Comparison of ENCODE assay signal across 8 cellular contexts in genomic region chr17:42843358-42843934, GRCh38. TPM values are rescaled to one million over a fixed set of nuclear protein-coding genes. Genes with fewer than 3 reads are reported as not detected.
DNase-seq lines count a peak whose midpoint lies in the region; ATAC-seq and TF ChIP-seq lines count a peak whose summit lies in the region.

No MANE protein-coding gene starts in this region.

- H3K9me3 ChIP-seq in neural cell (ENCODE audit: low read length): no peaks in the 10 kb centered on the region

- H3K27me3 Mint-ChIP-seq in stimulated activated naive B cell treated with anti-CD40 and anti-IgM and Interleukin-4, amounts not matched to agents 10 μg/mL and 1 μg/mL and 100 μg/mL, for 72 hours: no peaks in the 10 kb centered on the region

- DNase-seq in EH (ENCODE audit: low read depth) (peak; percentile 72), RPMI8226 (peak; percentile 36), fibroblast of gingiva (ENCODE audit: low read depth) (peak; percentile 65), ecto neural progenitor cell (ENCODE audit: low spot score) (no peak)
- no peak for DNase-seq in stimulated activated naive B cell treated with anti-CD40 and anti-IgM and Interleukin-4, amounts not matched to agents 10 μg/mL and 1 μg/mL and 100 μg/mL, for 72 hours

- H3K27ac ChIP-seq in neural cell (ENCODE audit: low read length): no peak overlapping the region

- TF ChIP-seq CTCF in LNCAP (IDR thresholded peaks at IDR 0.05) (peak; percentile 93), neural cell (IDR thresholded peaks at IDR 0.05; ENCODE audit: poor library complexity, severe bottlenecking) (peak; percentile 92)

- no peaks in the 10 kb centered on the region for H3K9me2 ChIP-seq in neural cell (ENCODE audit: insufficient read depth, low read length)

- H3K4me3 Mint-ChIP-seq in stimulated activated naive B cell treated with anti-CD40 and anti-IgM and Interleukin-4, amounts not matched to agents 10 μg/mL and 1 μg/mL and 100 μg/mL, for 72 hours: no peak overlapping the region

- no peaks in the 10 kb centered on the region for H3K79me2 ChIP-seq in neural cell (replicated peaks; ENCODE audit: insufficient read depth, low read length)

- no peak for ATAC-seq in HG02938 (IDR thresholded peaks at IDR 0.05; ENCODE audit: unreplicated experiment)
- ATAC-seq in stimulated activated naive B cell treated with anti-CD40 and anti-IgM and Interleukin-4, amounts not matched to agents 10 μg/mL and 1 μg/mL and 100 μg/mL, for 72 hours (replicated peaks): no peak

- no peak overlapping the region for H3K9ac ChIP-seq in neural cell (ENCODE audit: low read length)

- TF ChIP-seq EP300 in neural cell (conservative IDR thresholded peaks at IDR 0.05; ENCODE audit: poor library complexity, severe bottlenecking): no peak

- no peak overlapping the region for H3K4me3 ChIP-seq in neural cell (ENCODE audit: low read length)

- H3F3A ChIP-seq in neural cell (ENCODE audit: insufficient read depth, low read length, poor library complexity, severe bottlenecking): no peaks in the 10 kb centered on the region

- no peaks in the 10 kb centered on the region for H4K20me1 ChIP-seq in neural cell (ENCODE audit: insufficient read depth)

- no peak overlapping the region for H2AFZ ChIP-seq in neural cell (ENCODE audit: low read depth, low read length)

- no peak overlapping the region for H3K27ac Mint-ChIP-seq in stimulated activated naive B cell treated with anti-CD40 and anti-IgM and Interleukin-4, amounts not matched to agents 10 μg/mL and 1 μg/mL and 100 μg/mL, for 72 hours

- H3K36me3 Mint-ChIP-seq in stimulated activated naive B cell treated with anti-CD40 and anti-IgM and Interleukin-4, amounts not matched to agents 10 μg/mL and 1 μg/mL and 100 μg/mL, for 72 hours: peaks cover 44 to 53% of the 10 kb centered on the region in 2 donors

- TF ChIP-seq RAD21 in neural cell (conservative IDR thresholded peaks at IDR 0.05): peak; percentile 90

- no peaks in the 10 kb centered on the region for H3K36me3 ChIP-seq in neural cell (ENCODE audit: insufficient read depth, low read length)

- H3K9me3 Mint-ChIP-seq in stimulated activated naive B cell treated with anti-CD40 and anti-IgM and Interleukin-4, amounts not matched to agents 10 μg/mL and 1 μg/mL and 100 μg/mL, for 72 hours: no peaks in the 10 kb centered on the region

- no peaks in the 10 kb centered on the region for H3K27me3 ChIP-seq in neural cell (ENCODE audit: insufficient read depth, low read depth, low read length)

- no peak overlapping the region for H3K4me2 ChIP-seq in neural cell (ENCODE audit: low read length)

- peaks cover 16 to 43% of the 10 kb centered on the region in 2 donors for H3K4me1 Mint-ChIP-seq in stimulated activated naive B cell treated with anti-CD40 and anti-IgM and Interleukin-4, amounts not matched to agents 10 μg/mL and 1 μg/mL and 100 μg/mL, for 72 hours

TF ChIP-seq in neural cell, 6 proteins besides CTCF, POLR2A, EP300 and RAD21:
- TF ChIP-seq EZH2 (IDR thresholded peaks at IDR 0.05; ENCODE audit: borderline replicate concordance, insufficient read depth, low read length, poor library complexity, severe bottlenecking): no peak
- TF ChIP-seq POLR2AphosphoS5 (IDR thresholded peaks at IDR 0.05): no peak
- no peak for TF ChIP-seq TAF1 (IDR thresholded peaks at IDR 0.05; ENCODE audit: low read depth)
- no peak for TF ChIP-seq MXI1 (conservative IDR thresholded peaks at IDR 0.05; ENCODE audit: poor library complexity, severe bottlenecking)
- TF ChIP-seq SMC3 (conservative IDR thresholded peaks at IDR 0.05; ENCODE audit: poor library complexity): peak; percentile 79

RNA-seq across cellular contexts. Expression of gene AOC2, which starts 0.9 kb away (rescaled TPM):
- polyA plus RNA-seq in neural cell: 1.8 and 2.8 TPM in 2 replicates
- polyA minus RNA-seq in neural cell: 1.2 and 2.0 TPM in 2 replicates

RNA-seq across cellular contexts. Expression of gene AOC3, which starts 7.6 kb away (rescaled TPM):
- 0.35 and 0.54 TPM in 2 replicates for polyA plus RNA-seq in neural cell
- polyA minus RNA-seq in neural cell: 0.46 and 0.49 TPM in 2 replicates

RNA-seq across cellular contexts. Expression of gene PSME3, which starts 10.2 kb away (rescaled TPM):
- polyA plus RNA-seq in neural cell: 56.6 and 67.0 TPM in 2 replicates
- polyA minus RNA-seq in neural cell: 71.1 and 73.4 TPM in 2 replicates

RNA-seq across cellular contexts. Expression of gene BECN1, which starts 19.4 kb away (rescaled TPM):
- 74.7 and 87.7 TPM in 2 replicates for polyA plus RNA-seq in neural cell
- polyA minus RNA-seq in neural cell: 62.1 and 65.5 TPM in 2 replicates

RNA-seq across cellular contexts. Expression of gene CNTD1, which starts 44.8 kb away (rescaled TPM):
- polyA plus RNA-seq in neural cell: 0.21 and 1.2 TPM in 2 replicates
- 0.35 TPM in 1 of 2 replicates, not detected in the other for polyA minus RNA-seq in neural cell

Comparison
In these comparisons a context has a peak if more than half of its experiments do, and no peak if none do; other contexts are left out.
1. DNase-seq: peak in EH (single experiment), RPMI8226 (single experiment) and fibroblast of gingiva (single experiment); none in ecto neural progenitor cell (single experiment) and stimulated activated naive B cell treated with anti-CD40 and anti-IgM and Interleukin-4, amounts not matched to agents 10 μg/mL and 1 μg/mL and 100 μg/mL, for 72 hours (single experiment).